ENCODE assay signal across 24 cellular contexts in the genomic region with DNA sequence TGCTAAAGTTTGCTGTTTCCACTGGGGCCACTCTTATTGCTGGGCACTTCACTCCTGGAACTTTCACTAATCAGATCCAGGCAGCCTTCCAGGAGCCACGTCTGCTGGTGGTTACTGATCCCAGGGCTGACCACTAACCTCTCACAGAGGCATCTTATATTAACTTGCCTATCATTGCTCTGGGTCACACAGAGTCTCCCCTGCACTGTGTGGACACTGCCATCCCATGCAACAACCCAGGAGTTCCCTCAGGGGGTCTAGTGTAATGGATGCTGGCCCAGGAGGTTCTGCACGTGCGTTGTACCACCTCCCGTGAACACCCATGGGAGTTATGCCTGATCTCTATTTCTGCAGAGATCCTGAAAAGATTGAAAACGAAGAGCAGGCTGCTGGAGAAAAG.
"Had no signal": no experiment of that assay in that cellular context is flagged by ENCODE, and none has a peak within 500 bp of the region (broad histone marks: within the 10 kb centered on the region; RNA-seq: fewer than 3 reads in every experiment).

No MANE protein-coding gene starts in this region.

- H3K27ac Mint-ChIP-seq: memory B cell; natural killer cell treated with Interleukin-12 subunit alpha and Interleukin-12 subunit beta and Interleukin-15 and Interleukin-18, amount 100 ng/mL, for 72 hours; neural progenitor cell; stimulated activated memory B cell treated with anti-CD40 and anti-IgM and Interleukin-4, amounts not matched to agents 10 μg/mL and 1 μg/mL and 100 μg/mL, for 72 hours had no signal

- ATAC-seq: esophagus mucosa; left lobe of liver; natural killer cell treated with Interleukin-12 subunit alpha and Interleukin-12 subunit beta and Interleukin-15 and Interleukin-18, amount 100 ng/mL, for 72 hours; psoas muscle; right cardiac atrium; stimulated activated memory B cell treated with anti-CD40 and anti-IgM and Interleukin-4, amounts not matched to agents 10 μg/mL and 1 μg/mL and 100 μg/mL, for 72 hours; stimulated activated naive CD8-positive, alpha-beta T cell treated with anti-CD3 and anti-CD28 coated beads, Interleukin-15, Interleukin-2, amounts not matched to agents 100 U/mL and 50 U/mL, for 24 hours had no signal

- H3K36me3 ChIP-seq: neural progenitor cell, spleen, tibial nerve, upper lobe of left lung had no signal

- H3K4me3 Mint-ChIP-seq: memory B cell; natural killer cell treated with Interleukin-12 subunit alpha and Interleukin-12 subunit beta and Interleukin-15 and Interleukin-18, amount 100 ng/mL, for 72 hours; neural progenitor cell; stimulated activated memory B cell treated with anti-CD40 and anti-IgM and Interleukin-4, amounts not matched to agents 10 μg/mL and 1 μg/mL and 100 μg/mL, for 72 hours had no signal

- DNase-seq: cerebellar nuclear complex; cortex of kidney; foreskin melanocyte; glutamatergic neuron; kidney; naive B cell; psoas muscle; right cardiac atrium; spleen; stimulated activated CD4-positive, alpha-beta T cell treated with anti-CD3 and anti-CD28 coated beads, Interleukin-4, amount 100 ng/mL, for 4 hours; stimulated activated naive CD8-positive, alpha-beta T cell treated with anti-CD3 and anti-CD28 coated beads, Interleukin-15, Interleukin-2, amounts not matched to agents 100 U/mL and 50 U/mL, for 24 hours; substantia nigra; testis; upper lobe of left lung had no signal

- H3K36me3 Mint-ChIP-seq: natural killer cell treated with Interleukin-12 subunit alpha and Interleukin-12 subunit beta and Interleukin-15 and Interleukin-18, amount 100 ng/mL, for 72 hours; neural progenitor cell; stimulated activated memory B cell treated with anti-CD40 and anti-IgM and Interleukin-4, amounts not matched to agents 10 μg/mL and 1 μg/mL and 100 μg/mL, for 72 hours had no signal

- H3K27ac ChIP-seq: neural progenitor cell, parathyroid adenoma, psoas muscle, skin epidermis, spleen, testis, tibial nerve, upper lobe of left lung had no signal

- H3K27me3 ChIP-seq: testis had no signal

- H3K4me2 ChIP-seq: neural progenitor cell had no signal

- H2AFZ ChIP-seq: neural progenitor cell, parathyroid adenoma had no signal

- H3K79me2 ChIP-seq: parathyroid adenoma had no signal

- H3K4me1 ChIP-seq: neural progenitor cell, parathyroid adenoma, psoas muscle, testis had no signal

- H3K4me3 ChIP-seq: lung, neural progenitor cell, psoas muscle, skin epidermis, spleen, testis, tibial nerve, upper lobe of left lung had no signal

- H3K9me3 ChIP-seq: psoas muscle, spleen, testis, tibial nerve, upper lobe of left lung had no signal

- H3K9me3 Mint-ChIP-seq: memory B cell; natural killer cell treated with Interleukin-12 subunit alpha and Interleukin-12 subunit beta and Interleukin-15 and Interleukin-18, amount 100 ng/mL, for 72 hours; stimulated activated memory B cell treated with anti-CD40 and anti-IgM and Interleukin-4, amounts not matched to agents 10 μg/mL and 1 μg/mL and 100 μg/mL, for 72 hours had no signal

- H3K9ac ChIP-seq: neural progenitor cell, parathyroid adenoma had no signal
